Comparison of ENCODE assay signal across 1 cellular context in the genomic region with DNA sequence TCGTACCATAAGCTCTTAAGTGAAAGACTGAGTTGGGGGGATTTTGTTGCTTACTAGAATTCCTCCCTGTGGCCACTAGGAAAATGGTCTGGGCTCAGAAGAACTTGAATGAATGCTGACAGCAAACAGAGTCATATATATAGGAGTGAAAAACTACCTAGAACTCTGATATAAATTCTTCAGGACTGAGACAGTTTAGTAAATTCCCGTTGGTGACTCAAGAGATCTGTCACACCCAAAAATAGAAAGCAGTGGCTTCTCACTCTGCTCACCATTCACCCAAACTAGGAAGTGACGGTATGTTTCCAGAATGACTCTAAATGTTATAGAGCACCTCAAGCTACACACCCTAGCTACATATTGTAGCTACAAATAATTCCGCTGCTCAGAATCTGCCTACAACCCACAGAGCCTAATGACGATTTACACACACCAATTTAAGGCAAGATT.
TF ChIP-seq lines count a peak whose summit lies in the region.

No MANE protein-coding gene starts in this region.

TF ChIP-seq in GM12878, 131 proteins besides CTCF, POLR2A, EP300 and RAD21 (continued from another document):
- TF ChIP-seq CHD4 (IDR thresholded peaks at IDR 0.05) (no peak), POLR2AphosphoS5 (IDR thresholded peaks at IDR 0.05; ENCODE audit: low read length) (no peak), HDAC2 (IDR thresholded peaks at IDR 0.05) (no peak), NFIC (IDR thresholded peaks at IDR 0.05; ENCODE audit: low read depth, low read length) (peak; percentile 90), ZNF384 (IDR thresholded peaks at IDR 0.05; ENCODE audit: borderline replicate concordance, low read depth, low read length) (no peak), TCF7 (IDR thresholded peaks at IDR 0.05; ENCODE audit: borderline replicate concordance) (no peak), ZNF274 (IDR thresholded peaks at IDR 0.05; ENCODE audit: insufficient read depth, insufficient read length) (no peak), KLF5 (IDR thresholded peaks at IDR 0.05; ENCODE audit: partially characterized antibody) (no peak), HCFC1 (IDR thresholded peaks at IDR 0.05; ENCODE audit: low read length) (no peak), EGR1 (IDR thresholded peaks at IDR 0.05; ENCODE audit: borderline replicate concordance in 1 of 2, low read depth in 2 of 2, low read length in 2 of 2) (no peak)
- TF ChIP-seq, protein P1, sequence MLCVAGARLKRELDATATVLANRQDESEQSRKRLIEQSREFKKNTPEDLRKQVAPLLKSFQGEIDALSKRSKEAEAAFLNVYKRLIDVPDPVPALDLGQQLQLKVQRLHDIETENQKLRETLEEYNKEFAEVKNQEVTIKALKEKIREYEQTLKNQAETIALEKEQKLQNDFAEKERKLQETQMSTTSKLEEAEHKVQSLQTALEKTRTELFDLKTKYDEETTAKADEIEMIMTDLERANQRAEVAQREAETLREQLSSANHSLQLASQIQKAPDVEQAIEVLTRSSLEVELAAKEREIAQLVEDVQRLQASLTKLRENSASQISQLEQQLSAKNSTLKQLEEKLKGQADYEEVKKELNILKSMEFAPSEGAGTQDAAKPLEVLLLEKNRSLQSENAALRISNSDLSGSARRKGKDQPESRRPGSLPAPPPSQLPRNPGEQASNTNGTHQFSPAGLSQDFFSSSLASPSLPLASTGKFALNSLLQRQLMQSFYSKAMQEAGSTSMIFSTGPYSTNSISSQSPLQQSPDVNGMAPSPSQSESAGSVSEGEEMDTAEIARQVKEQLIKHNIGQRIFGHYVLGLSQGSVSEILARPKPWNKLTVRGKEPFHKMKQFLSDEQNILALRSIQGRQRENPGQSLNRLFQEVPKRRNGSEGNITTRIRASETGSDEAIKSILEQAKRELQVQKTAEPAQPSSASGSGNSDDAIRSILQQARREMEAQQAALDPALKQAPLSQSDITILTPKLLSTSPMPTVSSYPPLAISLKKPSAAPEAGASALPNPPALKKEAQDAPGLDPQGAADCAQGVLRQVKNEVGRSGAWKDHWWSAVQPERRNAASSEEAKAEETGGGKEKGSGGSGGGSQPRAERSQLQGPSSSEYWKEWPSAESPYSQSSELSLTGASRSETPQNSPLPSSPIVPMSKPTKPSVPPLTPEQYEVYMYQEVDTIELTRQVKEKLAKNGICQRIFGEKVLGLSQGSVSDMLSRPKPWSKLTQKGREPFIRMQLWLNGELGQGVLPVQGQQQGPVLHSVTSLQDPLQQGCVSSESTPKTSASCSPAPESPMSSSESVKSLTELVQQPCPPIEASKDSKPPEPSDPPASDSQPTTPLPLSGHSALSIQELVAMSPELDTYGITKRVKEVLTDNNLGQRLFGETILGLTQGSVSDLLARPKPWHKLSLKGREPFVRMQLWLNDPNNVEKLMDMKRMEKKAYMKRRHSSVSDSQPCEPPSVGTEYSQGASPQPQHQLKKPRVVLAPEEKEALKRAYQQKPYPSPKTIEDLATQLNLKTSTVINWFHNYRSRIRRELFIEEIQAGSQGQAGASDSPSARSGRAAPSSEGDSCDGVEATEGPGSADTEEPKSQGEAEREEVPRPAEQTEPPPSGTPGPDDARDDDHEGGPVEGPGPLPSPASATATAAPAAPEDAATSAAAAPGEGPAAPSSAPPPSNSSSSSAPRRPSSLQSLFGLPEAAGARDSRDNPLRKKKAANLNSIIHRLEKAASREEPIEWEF (IDR thresholded peaks at IDR 0.05; ENCODE audit: insufficient replicate concordance, low read depth, low read length), result peak; percentile 37
